In the genomic region with DNA sequence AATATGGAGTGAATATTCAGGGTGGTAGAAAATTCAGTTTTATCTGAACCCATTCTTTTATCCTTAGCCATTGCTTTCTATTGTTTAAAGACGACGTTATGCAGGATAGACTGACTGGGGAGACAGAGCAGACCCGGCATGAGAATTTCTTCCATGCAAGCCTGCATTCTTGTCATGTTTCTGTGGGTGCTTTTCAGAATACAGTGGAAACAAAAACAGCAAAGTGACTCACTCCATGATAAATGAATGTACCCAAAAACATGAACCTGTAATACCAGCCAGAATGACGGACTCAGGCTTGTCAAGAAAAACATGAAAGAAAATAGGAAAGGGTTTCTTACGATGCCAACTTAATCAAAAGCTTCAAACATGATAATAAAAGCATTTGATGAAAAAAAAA, we compare ENCODE assay signal across 11 cellular contexts.
A peak's percentile ranks its signal among the peaks of the same experiment; 100 is the strongest.
DNase-seq lines count a peak whose midpoint lies in the region; ATAC-seq and TF ChIP-seq lines count a peak whose summit lies in the region.
"Had no signal": no experiment of that assay in that cellular context is flagged by ENCODE, and none has a peak within 500 bp of the region (broad histone marks: within the 10 kb centered on the region; RNA-seq: fewer than 3 reads in every experiment).

No MANE protein-coding gene starts in this region.

- DNase-seq in HS-27A (ENCODE audit: low read depth) (peak; percentile 48), cardiac fibroblast (ENCODE audit: low read depth in 2 of 2) (peak; percentile 67 to 72), iPS-NIHi7 (ENCODE audit: extremely low spot score) (peak; percentile 22), stromal cell of bone marrow (ENCODE audit: low read depth) (peak; percentile 37), psoas muscle (no peak)
- DNase-seq in activated CD8-positive, alpha-beta T cell treated with anti-CD3 and anti-CD28 coated beads for 36 hours: no peak
- DNase-seq in activated naive CD4-positive, alpha-beta T cell treated with anti-CD3 and anti-CD28 coated beads for 36 hours: no peak
- DNase-seq: Calu3, NCI-H1048, NCI-H524, right lobe of liver had no signal

- H3K4me1 Mint-ChIP-seq in activated CD8-positive, alpha-beta T cell treated with anti-CD3 and anti-CD28 coated beads for 36 hours (ENCODE audit: low read depth): no peaks in the 10 kb centered on the region
- no peaks in the 10 kb centered on the region for H3K4me1 Mint-ChIP-seq in activated naive CD4-positive, alpha-beta T cell treated with anti-CD3 and anti-CD28 coated beads for 36 hours (ENCODE audit: low read depth)

- no peaks in the 10 kb centered on the region for H3K36me3 ChIP-seq in psoas muscle (ENCODE audit: insufficient read depth in 1 of 2, low read depth in 1 of 2)
- H3K36me3 ChIP-seq: right lobe of liver had no signal

- H3K4me3 Mint-ChIP-seq in activated CD8-positive, alpha-beta T cell treated with anti-CD3 and anti-CD28 coated beads for 36 hours: no peak overlapping the region
- no peak overlapping the region for H3K4me3 Mint-ChIP-seq in activated naive CD4-positive, alpha-beta T cell treated with anti-CD3 and anti-CD28 coated beads for 36 hours

- H3K4me3 ChIP-seq in cardiac fibroblast (replicated peaks in 1 of 2; ENCODE audit: low read depth in 2 of 2, low read length in 2 of 2) (no peak overlapping the region), psoas muscle (no peak overlapping the region)
- H3K4me3 ChIP-seq: right lobe of liver had no signal

- no peaks in the 10 kb centered on the region for H3K27me3 ChIP-seq in psoas muscle (ENCODE audit: insufficient read depth in 3 of 3, low read length in 2 of 3)
- H3K27me3 ChIP-seq: right lobe of liver had no signal

- H3K27ac ChIP-seq in psoas muscle: no peak overlapping the region
- H3K27ac ChIP-seq: right lobe of liver had no signal

- ATAC-seq in psoas muscle: no peak
- no peak for ATAC-seq in activated CD8-positive, alpha-beta T cell treated with anti-CD3 and anti-CD28 coated beads for 36 hours
- ATAC-seq: right lobe of liver had no signal

- TF ChIP-seq CTCF in cardiac fibroblast (IDR thresholded peaks at IDR 0.05; ENCODE audit: low read depth, low read length) (no peak), psoas muscle (IDR thresholded peaks at IDR 0.05) (no peak)
- no peak for TF ChIP-seq CTCF in activated CD8-positive, alpha-beta T cell treated with anti-CD3 and anti-CD28 coated beads for 36 hours (IDR thresholded peaks at IDR 0.05)

- CTCF ChIA-PET in activated CD8-positive, alpha-beta T cell treated with anti-CD3 and anti-CD28 coated beads for 36 hours (lab: Charles Lee): no interaction called here
- CTCF ChIA-PET in activated naive CD4-positive, alpha-beta T cell treated with anti-CD3 and anti-CD28 coated beads for 36 hours (lab: Charles Lee): no interaction called here

- WGBS in psoas muscle, 3 donors: 27 to 33% (median 33%) methylated on average over 5 of the region's 5 CpGs

- intact Hi-C loops in psoas muscle (cut with DNase I): no loop called here
- intact Hi-C loops in activated CD8-positive, alpha-beta T cell treated with anti-CD3 and anti-CD28 coated beads for 36 hours (cut with micrococcal nuclease): no loop called here
- intact Hi-C loops in activated naive CD4-positive, alpha-beta T cell treated with anti-CD3 and anti-CD28 coated beads for 36 hours (cut with micrococcal nuclease): no loop called here

- no peaks in the 10 kb centered on the region for H3K27me3 Mint-ChIP-seq in activated CD8-positive, alpha-beta T cell treated with anti-CD3 and anti-CD28 coated beads for 36 hours
- H3K27me3 Mint-ChIP-seq in activated naive CD4-positive, alpha-beta T cell treated with anti-CD3 and anti-CD28 coated beads for 36 hours (ENCODE audit: low read depth): peaks cover 3% of the 10 kb centered on the region

- no peak overlapping the region for H3K27ac Mint-ChIP-seq in activated CD8-positive, alpha-beta T cell treated with anti-CD3 and anti-CD28 coated beads for 36 hours
- no peak overlapping the region for H3K27ac Mint-ChIP-seq in activated naive CD4-positive, alpha-beta T cell treated with anti-CD3 and anti-CD28 coated beads for 36 hours

- no peaks in the 10 kb centered on the region for H3K4me1 ChIP-seq in psoas muscle
- H3K4me1 ChIP-seq: right lobe of liver had no signal

- no peaks in the 10 kb centered on the region for H3K36me3 Mint-ChIP-seq in activated CD8-positive, alpha-beta T cell treated with anti-CD3 and anti-CD28 coated beads for 36 hours (ENCODE audit: low read depth)
- H3K36me3 Mint-ChIP-seq in activated naive CD4-positive, alpha-beta T cell treated with anti-CD3 and anti-CD28 coated beads for 36 hours (ENCODE audit: low read depth): no peaks in the 10 kb centered on the region

- POLR2A ChIA-PET in activated CD8-positive, alpha-beta T cell treated with anti-CD3 and anti-CD28 coated beads for 36 hours (lab: Charles Lee): no interaction called here

- no peaks in the 10 kb centered on the region for H3K9me3 ChIP-seq in psoas muscle
- H3K9me3 ChIP-seq: right lobe of liver had no signal

- H3K9me3 Mint-ChIP-seq in activated CD8-positive, alpha-beta T cell treated with anti-CD3 and anti-CD28 coated beads for 36 hours: no peaks in the 10 kb centered on the region
- no peaks in the 10 kb centered on the region for H3K9me3 Mint-ChIP-seq in activated naive CD4-positive, alpha-beta T cell treated with anti-CD3 and anti-CD28 coated beads for 36 hours

Comparison
In these comparisons a context has a peak if more than half of its experiments do, and no peak if none do; other contexts are left out.
1. DNase-seq: peak in HS-27A (single experiment), cardiac fibroblast (2 of 2), iPS-NIHi7 (single experiment) and stromal cell of bone marrow (single experiment); none in psoas muscle (0 of 2), activated CD8-positive, alpha-beta T cell treated with anti-CD3 and anti-CD28 coated beads for 36 hours (single experiment) and activated naive CD4-positive, alpha-beta T cell treated with anti-CD3 and anti-CD28 coated beads for 36 hours (single experiment).